In the genomic region with DNA sequence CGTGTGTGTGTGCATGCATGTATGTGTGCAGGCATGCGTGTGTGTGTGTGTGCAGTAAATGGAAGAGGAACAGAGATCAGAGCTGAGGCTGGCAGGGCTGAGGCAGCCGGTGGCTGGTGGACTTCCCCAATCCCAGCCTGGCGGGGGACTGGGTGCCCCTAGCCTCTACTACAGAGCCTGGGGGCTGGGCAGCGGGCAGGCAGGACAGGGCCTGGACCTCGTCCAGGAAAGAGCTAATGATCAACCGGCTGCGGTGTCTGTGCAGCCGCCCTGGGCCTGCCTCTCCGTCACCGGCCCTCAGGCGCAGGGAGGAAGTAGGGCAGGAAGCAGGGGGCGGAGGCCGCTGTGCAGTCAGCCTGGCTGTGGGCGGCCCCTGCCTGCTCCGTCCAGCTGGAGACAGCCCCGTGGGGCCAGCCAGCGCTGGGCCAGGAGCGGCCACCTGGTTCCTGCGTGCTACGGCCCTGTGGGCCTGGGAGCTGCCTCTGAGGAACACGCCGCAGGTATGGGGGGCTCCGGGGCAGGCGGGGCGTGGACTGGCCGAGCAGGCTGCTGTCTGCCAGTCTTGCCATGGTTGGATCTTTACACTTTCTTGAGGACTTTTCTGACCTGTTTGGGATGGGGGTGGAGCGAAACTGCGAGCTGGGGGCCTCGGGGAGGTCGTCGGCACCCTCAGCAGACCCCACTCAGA, we compare ENCODE assay signal across 1 cellular context.
A peak's percentile ranks its signal among the peaks of the same experiment; 100 is the strongest.
TF ChIP-seq lines count a peak whose summit lies in the region.

SH3TC1 (plus strand) TSS at position 385 of the 688 bp plus-strand sequence. CDS start 5,905 bp downstream, outside the sequence.

TF ChIP-seq in HepG2, 621 proteins besides CTCF, POLR2A, EP300 and RAD21 (continued from another document and continues in another):
- TF ChIP-seq ZBTB40 (IDR thresholded peaks at IDR 0.05) (no peak), ZBTB40 (CRISPR knock-in tag; IDR thresholded peaks at IDR 0.05) (peak; percentile 89), TEAD3 (CRISPR knock-in tag; optimal IDR thresholded peaks at IDR 0.05; ENCODE audit: borderline replicate concordance) (peak; percentile 80), ZBTB26 (CRISPR knock-in tag; IDR thresholded peaks at IDR 0.05; ENCODE audit: borderline replicate concordance) (peak; percentile 27; the same call in 1 of the 2 replicates), ZNF225 (CRISPR knock-in tag; IDR thresholded peaks at IDR 0.05) (no peak), ZSCAN9 (CRISPR knock-in tag; IDR thresholded peaks at IDR 0.05; ENCODE audit: borderline replicate concordance) (peak; percentile 89), MAFK (conservative IDR thresholded peaks at IDR 0.05 in 1 of 2, IDR thresholded peaks at IDR 0.05 in 1 of 2; ENCODE audit: low read length in 2 of 2) (no peak), PCBP2 (optimal IDR thresholded peaks at IDR 0.05; ENCODE audit: low read depth, low read length, poor library complexity, severe bottlenecking) (no peak), XRCC5 (optimal IDR thresholded peaks at IDR 0.05; ENCODE audit: low read length) (peak; percentile 51), ZFP90 (CRISPR knock-in tag; IDR thresholded peaks at IDR 0.05; ENCODE audit: borderline replicate concordance) (no peak; the same call in 1 of the 2 replicates), ZNF513 (CRISPR knock-in tag; conservative IDR thresholded peaks at IDR 0.05) (no peak), SOX5 (CRISPR knock-in tag; IDR thresholded peaks at IDR 0.05; ENCODE audit: borderline replicate concordance) (peak; percentile 70; the same call in 1 of the 2 replicates), ZNF567 (CRISPR knock-in tag; IDR thresholded peaks at IDR 0.05; ENCODE audit: borderline replicate concordance) (no peak), DR1 (CRISPR knock-in tag; IDR thresholded peaks at IDR 0.05) (no peak), DRAP1 (CRISPR knock-in tag; IDR thresholded peaks at IDR 0.05) (peak; percentile 87), RELA (CRISPR knock-in tag; IDR thresholded peaks at IDR 0.05) (no peak), CHCHD3 (CRISPR knock-in tag; IDR thresholded peaks at IDR 0.05) (no peak), FOSL1 (CRISPR knock-in tag; IDR thresholded peaks at IDR 0.05; ENCODE audit: borderline replicate concordance) (no peak; the same call in 1 of the 2 replicates)
- TF ChIP-seq, protein P1, sequence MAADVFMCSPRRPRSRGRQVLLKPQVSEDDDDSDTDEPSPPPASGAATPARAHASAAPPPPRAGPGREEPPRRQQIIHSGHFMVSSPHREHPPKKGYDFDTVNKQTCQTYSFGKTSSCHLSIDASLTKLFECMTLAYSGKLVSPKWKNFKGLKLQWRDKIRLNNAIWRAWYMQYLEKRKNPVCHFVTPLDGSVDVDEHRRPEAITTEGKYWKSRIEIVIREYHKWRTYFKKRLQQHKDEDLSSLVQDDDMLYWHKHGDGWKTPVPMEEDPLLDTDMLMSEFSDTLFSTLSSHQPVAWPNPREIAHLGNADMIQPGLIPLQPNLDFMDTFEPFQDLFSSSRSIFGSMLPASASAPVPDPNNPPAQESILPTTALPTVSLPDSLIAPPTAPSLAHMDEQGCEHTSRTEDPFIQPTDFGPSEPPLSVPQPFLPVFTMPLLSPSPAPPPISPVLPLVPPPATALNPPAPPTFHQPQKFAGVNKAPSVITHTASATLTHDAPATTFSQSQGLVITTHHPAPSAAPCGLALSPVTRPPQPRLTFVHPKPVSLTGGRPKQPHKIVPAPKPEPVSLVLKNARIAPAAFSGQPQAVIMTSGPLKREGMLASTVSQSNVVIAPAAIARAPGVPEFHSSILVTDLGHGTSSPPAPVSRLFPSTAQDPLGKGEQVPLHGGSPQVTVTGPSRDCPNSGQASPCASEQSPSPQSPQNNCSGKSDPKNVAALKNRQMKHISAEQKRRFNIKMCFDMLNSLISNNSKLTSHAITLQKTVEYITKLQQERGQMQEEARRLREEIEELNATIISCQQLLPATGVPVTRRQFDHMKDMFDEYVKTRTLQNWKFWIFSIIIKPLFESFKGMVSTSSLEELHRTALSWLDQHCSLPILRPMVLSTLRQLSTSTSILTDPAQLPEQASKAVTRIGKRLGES (CRISPR knock-in tag; IDR thresholded peaks at IDR 0.05; ENCODE audit: borderline replicate concordance): 0 out of 2 replicates have a peak, but pooled peaks have one; percentile 35
- TF ChIP-seq, protein P2, sequence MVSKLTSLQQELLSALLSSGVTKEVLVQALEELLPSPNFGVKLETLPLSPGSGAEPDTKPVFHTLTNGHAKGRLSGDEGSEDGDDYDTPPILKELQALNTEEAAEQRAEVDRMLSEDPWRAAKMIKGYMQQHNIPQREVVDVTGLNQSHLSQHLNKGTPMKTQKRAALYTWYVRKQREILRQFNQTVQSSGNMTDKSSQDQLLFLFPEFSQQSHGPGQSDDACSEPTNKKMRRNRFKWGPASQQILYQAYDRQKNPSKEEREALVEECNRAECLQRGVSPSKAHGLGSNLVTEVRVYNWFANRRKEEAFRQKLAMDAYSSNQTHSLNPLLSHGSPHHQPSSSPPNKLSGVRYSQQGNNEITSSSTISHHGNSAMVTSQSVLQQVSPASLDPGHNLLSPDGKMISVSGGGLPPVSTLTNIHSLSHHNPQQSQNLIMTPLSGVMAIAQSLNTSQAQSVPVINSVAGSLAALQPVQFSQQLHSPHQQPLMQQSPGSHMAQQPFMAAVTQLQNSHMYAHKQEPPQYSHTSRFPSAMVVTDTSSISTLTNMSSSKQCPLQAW (CRISPR knock-in tag; IDR thresholded peaks at IDR 0.05): peak; percentile 100
- TF ChIP-seq, protein P3, sequence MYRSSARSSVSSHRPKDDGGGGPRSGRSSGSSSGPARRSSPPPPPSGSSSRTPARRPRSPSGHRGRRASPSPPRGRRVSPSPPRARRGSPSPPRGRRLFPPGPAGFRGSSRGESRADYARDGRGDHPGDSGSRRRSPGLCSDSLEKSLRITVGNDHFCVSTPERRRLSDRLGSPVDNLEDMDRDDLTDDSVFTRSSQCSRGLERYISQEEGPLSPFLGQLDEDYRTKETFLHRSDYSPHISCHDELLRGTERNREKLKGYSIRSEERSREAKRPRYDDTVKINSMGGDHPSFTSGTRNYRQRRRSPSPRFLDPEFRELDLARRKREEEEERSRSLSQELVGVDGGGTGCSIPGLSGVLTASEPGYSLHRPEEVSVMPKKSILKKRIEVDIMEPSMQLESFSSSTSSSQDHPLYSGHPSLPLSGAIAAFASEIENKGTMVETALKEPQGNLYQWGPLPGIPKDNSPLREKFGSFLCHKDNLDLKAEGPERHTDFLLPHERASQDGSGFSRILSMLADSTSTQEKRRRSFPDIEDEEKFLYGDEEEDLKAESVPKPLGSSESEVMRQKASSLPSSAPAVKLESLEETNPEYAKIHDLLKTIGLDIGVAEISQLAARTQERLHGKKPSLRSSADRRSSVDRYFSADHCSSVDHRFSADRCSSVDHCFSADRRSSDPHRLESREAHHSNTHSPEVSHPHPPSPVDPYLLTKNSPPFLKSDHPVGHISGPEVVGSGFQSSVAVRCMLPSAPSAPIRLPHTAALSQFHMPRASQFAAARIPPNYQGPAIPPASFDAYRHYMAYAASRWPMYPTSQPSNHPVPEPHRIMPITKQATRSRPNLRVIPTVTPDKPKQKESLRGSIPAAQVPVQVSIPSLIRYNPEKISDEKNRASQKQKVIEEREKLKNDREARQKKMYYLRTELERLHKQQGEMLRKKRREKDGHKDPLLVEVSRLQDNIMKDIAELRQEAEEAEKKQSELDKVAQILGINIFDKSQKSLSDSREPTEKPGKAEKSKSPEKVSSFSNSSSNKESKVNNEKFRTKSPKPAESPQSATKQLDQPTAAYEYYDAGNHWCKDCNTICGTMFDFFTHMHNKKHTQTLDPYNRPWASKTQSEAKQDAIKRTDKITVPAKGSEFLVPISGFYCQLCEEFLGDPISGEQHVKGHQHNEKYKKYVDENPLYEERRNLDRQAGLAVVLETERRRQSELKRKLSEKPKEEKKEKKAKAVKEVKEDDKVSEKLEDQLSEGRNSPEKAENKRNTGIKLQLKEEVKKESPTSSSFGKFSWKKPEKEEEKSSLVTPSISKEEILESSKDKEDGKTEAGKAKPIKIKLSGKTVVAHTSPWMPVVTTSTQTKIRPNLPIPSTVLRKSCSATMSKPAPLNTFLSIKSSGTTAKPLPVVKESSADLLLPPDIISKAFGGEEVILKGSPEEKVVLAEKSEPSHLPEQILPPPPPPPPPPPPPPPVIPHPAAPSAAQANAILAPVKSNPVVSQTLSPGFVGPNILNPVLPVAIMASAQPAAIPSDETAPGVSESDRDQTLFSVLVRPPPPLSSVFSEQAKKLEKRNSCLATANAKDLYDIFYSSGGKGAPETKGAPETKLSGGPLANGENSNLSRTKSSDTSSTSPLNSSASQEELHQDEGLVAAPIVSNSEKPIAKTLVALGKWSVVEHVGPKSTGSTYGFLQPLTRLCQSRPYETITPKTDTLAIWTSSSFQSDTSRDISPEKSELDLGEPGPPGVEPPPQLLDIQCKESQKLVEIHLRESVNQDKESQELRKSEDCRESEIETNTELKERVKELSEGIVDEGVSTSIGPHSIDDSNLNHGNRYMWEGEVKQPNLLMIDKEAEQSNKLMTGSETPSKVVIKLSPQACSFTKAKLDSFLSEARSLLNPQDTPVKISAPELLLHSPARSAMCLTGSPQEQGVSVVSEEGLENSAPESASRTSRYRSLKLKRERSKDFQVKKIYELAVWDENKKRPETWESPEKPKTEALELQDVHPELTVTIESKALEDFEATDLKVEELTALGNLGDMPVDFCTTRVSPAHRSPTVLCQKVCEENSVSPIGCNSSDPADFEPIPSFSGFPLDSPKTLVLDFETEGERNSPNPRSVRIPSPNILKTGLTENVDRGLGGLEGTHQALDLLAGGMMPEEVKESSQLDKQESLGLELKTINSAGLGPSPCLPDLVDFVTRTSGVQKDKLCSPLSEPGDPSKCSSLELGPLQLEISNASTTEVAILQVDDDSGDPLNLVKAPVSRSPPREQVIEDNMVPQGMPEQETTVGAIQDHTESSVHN (CRISPR knock-in tag; IDR thresholded peaks at IDR 0.05): no peak
